ENCODE assay signal across 9 cellular contexts in the genomic region with DNA sequence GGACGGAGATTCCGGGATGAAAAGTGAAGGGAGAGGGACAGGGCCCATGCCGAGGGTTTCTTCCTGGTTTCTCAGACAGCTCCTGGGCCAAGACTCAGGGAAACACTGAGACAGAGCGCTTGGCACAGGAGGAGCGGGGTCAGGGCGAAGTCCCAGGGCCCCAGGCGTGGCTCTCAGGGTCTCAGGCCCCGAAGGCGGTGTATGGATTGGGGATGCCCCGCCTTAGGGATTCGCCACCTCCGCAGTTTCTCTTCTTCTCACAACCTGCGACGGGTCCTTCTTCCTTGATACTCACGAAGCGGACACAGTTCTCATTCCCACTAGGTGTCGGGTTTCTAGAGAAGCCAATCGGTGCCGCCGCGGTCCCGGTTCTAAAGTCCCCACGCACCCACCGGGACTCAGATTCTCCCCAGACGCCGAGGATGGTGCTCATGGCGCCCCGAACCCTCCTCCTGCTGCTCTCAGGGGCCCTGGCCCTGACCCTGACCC. TPM values are rescaled to one million over a fixed set of nuclear protein-coding genes. Genes with fewer than 3 reads are reported as not detected.
DNase-seq lines count a peak whose midpoint lies in the region; ATAC-seq and TF ChIP-seq lines count a peak whose summit lies in the region.
"Had no signal": no experiment of that assay in that cellular context is flagged by ENCODE, and none has a peak within 500 bp of the region (broad histone marks: within the 10 kb centered on the region; RNA-seq: fewer than 3 reads in every experiment).

No MANE protein-coding gene starts in this region.

- WGBS in prostate gland, result 8% methylated on average over 13 of the region's 28 CpGs

- H3K27me3 Mint-ChIP-seq in activated naive CD4-positive, alpha-beta T cell treated with anti-CD3 and anti-CD28 coated beads, Interleukin-2, amount 10 ng/mL, durations not matched to agents 7 days and 5 days, result peaks cover 60% of the 10 kb centered on the region

- peaks cover 9% of the 10 kb centered on the region for H3K9me3 Mint-ChIP-seq in activated naive CD4-positive, alpha-beta T cell treated with anti-CD3 and anti-CD28 coated beads, Interleukin-2, amount 10 ng/mL, durations not matched to agents 7 days and 5 days

- DNase-seq in DND-41 (no peak), NAMALWA (ENCODE audit: low spot score) (peak; percentile 29), Right ventricle myocardium superior (peak; percentile 60), prostate gland (ENCODE audit: low spot score) (peak; percentile 8), SIG-M5 treated with dmso at 0.1 percent for 504 hours (lab: John Stamatoyannopoulos, UW; ENCODE audit: unreplicated experiment) (no peak)
- DNase-seq in activated naive CD4-positive, alpha-beta T cell treated with anti-CD3 and anti-CD28 coated beads, Interleukin-2, amount 10 ng/mL, durations not matched to agents 7 days and 5 days, result peak; percentile 69

- no peaks in the 10 kb centered on the region for H4K20me1 ChIP-seq in DND-41 (ENCODE audit: insufficient read depth, low read length)

- H3K9me3 ChIP-seq in DND-41 (ENCODE audit: insufficient read depth, low read length, severe bottlenecking) (no peaks in the 10 kb centered on the region), prostate gland (no peaks in the 10 kb centered on the region)

- TF ChIP-seq CTCF in DND-41 (IDR thresholded peaks at IDR 0.05; ENCODE audit: borderline replicate concordance, extremely low read depth, low read length, poor library complexity, severe bottlenecking), result no peak
- peak in 1 of 4 experiments; percentile 4 for TF ChIP-seq CTCF in prostate gland (IDR thresholded peaks at IDR 0.05)

- peak overlapping the region; percentile 83 for H3K4me3 Mint-ChIP-seq in activated naive CD4-positive, alpha-beta T cell treated with anti-CD3 and anti-CD28 coated beads, Interleukin-2, amount 10 ng/mL, durations not matched to agents 7 days and 5 days

- ATAC-seq in DND-41 (ENCODE audit: insufficient read depth, low read depth) (no peak), GM21786 (IDR thresholded peaks at IDR 0.05; ENCODE audit: unreplicated experiment) (peak; percentile 30), Right ventricle myocardium superior (ENCODE audit: poor library complexity) (peak; percentile 57), GM18870 (IDR thresholded peaks at IDR 0.05; ENCODE audit: unreplicated experiment) (no peak)

- H3K4me1 Mint-ChIP-seq in activated naive CD4-positive, alpha-beta T cell treated with anti-CD3 and anti-CD28 coated beads, Interleukin-2, amount 10 ng/mL, durations not matched to agents 7 days and 5 days, result peaks cover 35% of the 10 kb centered on the region

- H2AFZ ChIP-seq in DND-41 (ENCODE audit: low read depth, low read length), result peak overlapping the region; percentile 64; the same call in 1 of the 2 replicates

- peak overlapping the region in 1 of 2 experiments; percentile 48; a peak in 2 of 4 replicates for H3K4me3 ChIP-seq in DND-41 (ENCODE audit: low read depth in 1 of 2, low read length in 2 of 2)
- H3K4me3 ChIP-seq in prostate gland, result peak overlapping the region; percentile 36 to 50
- H3K4me3 ChIP-seq: SK-N-MC had no signal

- intact Hi-C loops in Right ventricle myocardium superior (cut with DNase I), result no loop called here
- intact Hi-C loops in prostate gland (cut with DNase I), result loop anchor here (1.0 kb wide), 1 partner anchor 90 kb away; no protein-coding TSS in a partner anchor

- H3K4me2 ChIP-seq in DND-41 (ENCODE audit: insufficient read depth, low read length), result peak overlapping the region; percentile 36; the same call in 1 of the 2 replicates

- TF ChIP-seq POLR2A in prostate gland (IDR thresholded peaks at IDR 0.05), result no peak

- peak overlapping the region; percentile 42 for H3K9ac ChIP-seq in DND-41 (ENCODE audit: low read depth, low read length)

- H3K27ac Mint-ChIP-seq in activated naive CD4-positive, alpha-beta T cell treated with anti-CD3 and anti-CD28 coated beads, Interleukin-2, amount 10 ng/mL, durations not matched to agents 7 days and 5 days, result peak overlapping the region; percentile 90

- H3K4me1 ChIP-seq in DND-41 (ENCODE audit: insufficient read depth, low read length) (peaks cover 3% of the 10 kb centered on the region; the same call in 1 of the 2 replicates), prostate gland (replicated peaks) (no peaks in the 10 kb centered on the region)

- peaks cover 3% of the 10 kb centered on the region; the same call in 1 of the 2 replicates for H3K36me3 ChIP-seq in DND-41 (ENCODE audit: insufficient read depth, low read length)
- H3K36me3 ChIP-seq in prostate gland, result no peaks in the 10 kb centered on the region

- CTCF ChIA-PET in activated naive CD4-positive, alpha-beta T cell treated with anti-CD3 and anti-CD28 coated beads, Interleukin-2, amount 10 ng/mL, durations not matched to agents 7 days and 5 days (lab: Charles Lee), result no interaction called here

- peaks cover 21% of the 10 kb centered on the region for H3K36me3 Mint-ChIP-seq in activated naive CD4-positive, alpha-beta T cell treated with anti-CD3 and anti-CD28 coated beads, Interleukin-2, amount 10 ng/mL, durations not matched to agents 7 days and 5 days

- H3K79me2 ChIP-seq in DND-41 (ENCODE audit: insufficient read depth, low read length), result peaks cover 3% of the 10 kb centered on the region

- H3K27ac ChIP-seq in DND-41 (ENCODE audit: low read length), result no peak overlapping the region
- peak overlapping the region; percentile 82 to 96 for H3K27ac ChIP-seq in prostate gland
- H3K27ac ChIP-seq: SK-N-MC had no signal

- H3K27me3 ChIP-seq in DND-41 (ENCODE audit: insufficient read depth, low read length, poor library complexity), result no peaks in the 10 kb centered on the region
- no peaks in the 10 kb centered on the region for H3K27me3 ChIP-seq in prostate gland (replicated peaks; ENCODE audit: insufficient read depth)

RNA-seq across cellular contexts. Expression of a gene that starts 55.0 kb away (rescaled TPM):
- total RNA-seq in Right ventricle myocardium superior (222 TPM), prostate gland (100 to 1,000 TPM; 564 to 620 TPM)

RNA-seq across cellular contexts. Expression of a gene that starts 59.7 kb away (rescaled TPM):
- total RNA-seq in Right ventricle myocardium superior (not detected), prostate gland (1 to 10 TPM in 1 of 2 donors, not detected in 1; 1.8 TPM)

Comparison
In these comparisons a context has a peak if more than half of its experiments do, and no peak if none do; other contexts are left out.
1. ATAC-seq: peak in GM21786 (single experiment) and Right ventricle myocardium superior (single experiment); none in DND-41 (single experiment) and GM18870 (single experiment).
2. DNase-seq: peak in NAMALWA (single experiment), activated naive CD4-positive, alpha-beta T cell treated with anti-CD3 and anti-CD28 coated beads, Interleukin-2, amount 10 ng/mL, durations not matched to agents 7 days and 5 days (single experiment), Right ventricle myocardium superior (single experiment) and prostate gland (single experiment); none in DND-41 (single experiment) and SIG-M5 treated with dmso at 0.1 percent for 504 hours (single experiment).